1 cellular context compared by ENCODE assay signal in genomic region chr4:177293208-177294018, GRCh38.
TF ChIP-seq lines count a peak whose summit lies in the region.

No MANE protein-coding gene starts in this region.

TF ChIP-seq in SK-N-SH, 30 proteins besides CTCF, POLR2A, EP300 and RAD21 (continued from another document):
- TF ChIP-seq, protein P1, sequence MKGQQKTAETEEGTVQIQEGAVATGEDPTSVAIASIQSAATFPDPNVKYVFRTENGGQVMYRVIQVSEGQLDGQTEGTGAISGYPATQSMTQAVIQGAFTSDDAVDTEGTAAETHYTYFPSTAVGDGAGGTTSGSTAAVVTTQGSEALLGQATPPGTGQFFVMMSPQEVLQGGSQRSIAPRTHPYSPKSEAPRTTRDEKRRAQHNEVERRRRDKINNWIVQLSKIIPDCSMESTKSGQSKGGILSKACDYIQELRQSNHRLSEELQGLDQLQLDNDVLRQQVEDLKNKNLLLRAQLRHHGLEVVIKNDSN (IDR thresholded peaks at IDR 0.05; ENCODE audit: borderline replicate concordance, low read depth) = no peak
- TF ChIP-seq MXI1 (IDR thresholded peaks at IDR 0.05; ENCODE audit: low read depth, low read length) (no peak), FOXM1 (IDR thresholded peaks at IDR 0.05; ENCODE audit: low read depth) (no peak), TAF1 (IDR thresholded peaks at IDR 0.05; ENCODE audit: borderline replicate concordance, low read depth, low read length) (no peak), GABPA (IDR thresholded peaks at IDR 0.05; ENCODE audit: low read depth) (no peak), IRF3 (IDR thresholded peaks at IDR 0.05; ENCODE audit: low read depth, low read length) (no peak), POLR2AphosphoS5 (IDR thresholded peaks at IDR 0.05; ENCODE audit: low read depth, low read length) (no peak), FOXJ3 (CRISPR knock-in tag; IDR thresholded peaks at IDR 0.05) (no peak), RCOR1 (IDR thresholded peaks at IDR 0.05; ENCODE audit: low read length) (no peak), NFIC (IDR thresholded peaks at IDR 0.05; ENCODE audit: borderline replicate concordance) (no peak), ELF1 (IDR thresholded peaks at IDR 0.05) (no peak)
